In genomic region chr15:71880276-71880675, GRCh38 we compare ENCODE assay signal across 6 cellular contexts.
"Had no signal": no experiment of that assay in that cellular context is flagged by ENCODE, and none has a peak within 500 bp of the region (broad histone marks: within the 10 kb centered on the region; RNA-seq: fewer than 3 reads in every experiment).

No MANE protein-coding gene starts in this region.

- H3K4me2 ChIP-seq: GM23338 had no signal

- H3K27ac Mint-ChIP-seq: GM23338, H9, HFFc6 had no signal

- H3K4me3 ChIP-seq: GM23338, K562 had no signal

- DNase-seq: H9, HFFc6, IMR-90 had no signal

- H3K9me3 Mint-ChIP-seq: GM23338, H9, HFFc6 had no signal

- H2AFZ ChIP-seq: GM23338 had no signal

- H3K4me3 Mint-ChIP-seq: GM23338, H9, HFFc6 had no signal

- ATAC-seq: GM23338, HCT116, K562 had no signal
